ENCODE assay signal across 28 cellular contexts in the genomic region with DNA sequence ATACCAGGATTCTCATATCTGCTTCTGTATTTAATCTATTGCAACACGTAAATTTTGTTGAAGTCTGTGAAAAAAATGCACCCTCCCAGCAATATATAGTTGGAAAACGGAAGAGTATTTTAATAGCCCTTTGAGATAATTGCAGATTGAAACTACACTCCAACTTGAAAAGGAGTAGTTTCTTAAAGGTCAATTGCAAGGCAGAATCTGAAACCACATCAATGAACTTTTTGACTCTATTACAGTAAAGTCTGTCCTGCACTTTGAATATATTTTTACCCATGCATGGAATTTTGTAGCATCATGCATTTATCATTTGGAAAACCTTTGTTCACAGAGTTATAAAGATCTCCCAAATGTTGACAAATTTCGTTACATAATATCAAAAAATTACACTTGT.
"Had no signal": no experiment of that assay in that cellular context is flagged by ENCODE, and none has a peak within 500 bp of the region (broad histone marks: within the 10 kb centered on the region; RNA-seq: fewer than 3 reads in every experiment).

No MANE protein-coding gene starts in this region.

- DNase-seq: activated CD4-positive, alpha-beta memory T cell treated with anti-CD3 and anti-CD28 coated beads for 36 hours; activated CD4-positive, alpha-beta T cell treated with anti-CD3 and anti-CD28 coated beads for 36 hours; activated CD4-positive, alpha-beta T cell treated with anti-CD3 and anti-CD28 coated beads, Interleukin-2, amount 10 ng/mL, durations not matched to agents 24 days and 14 days; activated CD4-positive, CD25-positive, alpha-beta regulatory T cell; activated CD4-positive, CD25-positive, alpha-beta regulatory T cell treated with anti-CD3 and anti-CD28 coated beads, Interleukin-2, amount 50 U/mL, for 72 hours; activated CD8-positive, alpha-beta memory T cell treated with anti-CD3 and anti-CD28 coated beads, Interleukin-2, amount 10 ng/mL, durations not matched to agents 7 days and 5 days; activated CD8-positive, alpha-beta memory T cell treated with anti-CD3 and anti-CD28 coated beads, Interleukin-2, amount 50 U/mL, for 4 hours; activated CD8-positive, alpha-beta T cell treated with anti-CD3 and anti-CD28 coated beads, Interleukin-2, amount 10 ng/mL, durations not matched to agents 7 days and 5 days; activated gamma-delta T cell; activated naive CD4-positive, alpha-beta T cell; activated naive CD4-positive, alpha-beta T cell treated with anti-CD3 and anti-CD28 coated beads, Interleukin-2, amount 10 ng/mL, durations not matched to agents 7 days and 5 days; activated naive CD8-positive, alpha-beta T cell treated with anti-CD3 and anti-CD28 coated beads, Interleukin-2, amount 10 ng/mL, durations not matched to agents 7 days and 5 days; activated T-cell treated with anti-CD3 and anti-CD28 coated beads, Interleukin-2, amount 50 U/mL, for 24 hours; activated T-cell treated with anti-CD3 and anti-CD28 coated beads, Interleukin-2, amount 50 U/mL, for 72 hours; brain microvascular endothelial cell; dorsolateral prefrontal cortex; effector memory CD4-positive, alpha-beta T cell; endodermal cell; foreskin fibroblast; head of caudate nucleus; T-helper 1 cell; T-helper 17 cell; T1000 had no signal

- H3K4me1 Mint-ChIP-seq: activated CD4-positive, alpha-beta T cell treated with anti-CD3 and anti-CD28 coated beads for 36 hours; activated CD4-positive, alpha-beta T cell treated with anti-CD3 and anti-CD28 coated beads, Interleukin-2, amount 10 ng/mL, durations not matched to agents 24 days and 14 days; activated CD8-positive, alpha-beta memory T cell treated with anti-CD3 and anti-CD28 coated beads, Interleukin-2, amount 10 ng/mL, durations not matched to agents 7 days and 5 days; activated naive CD4-positive, alpha-beta T cell treated with anti-CD3 and anti-CD28 coated beads, Interleukin-2, amount 10 ng/mL, durations not matched to agents 7 days and 5 days; activated naive CD8-positive, alpha-beta T cell treated with anti-CD3 and anti-CD28 coated beads, Interleukin-2, amount 10 ng/mL, durations not matched to agents 7 days and 5 days; central memory CD8-positive, alpha-beta T cell; T-helper 17 cell had no signal

- ATAC-seq: activated CD4-positive, alpha-beta T cell treated with anti-CD3 and anti-CD28 coated beads for 36 hours; activated CD8-positive, alpha-beta memory T cell treated with anti-CD3 and anti-CD28 coated beads, Interleukin-2, amount 10 ng/mL, durations not matched to agents 7 days and 5 days; activated CD8-positive, alpha-beta T cell treated with anti-CD3 and anti-CD28 coated beads, Interleukin-2, amount 10 ng/mL, durations not matched to agents 7 days and 5 days; activated naive CD4-positive, alpha-beta T cell treated with anti-CD3 and anti-CD28 coated beads, Interleukin-2, amount 50 U/mL, for 72 hours; activated T-cell treated with anti-CD3 and anti-CD28 coated beads, Interleukin-2, amount 50 U/mL, for 72 hours; esophagus mucosa; T-helper 17 cell had no signal

- H3K27ac Mint-ChIP-seq: activated CD4-positive, alpha-beta memory T cell treated with anti-CD3 and anti-CD28 coated beads for 36 hours; activated CD4-positive, alpha-beta T cell treated with anti-CD3 and anti-CD28 coated beads for 36 hours; activated CD4-positive, alpha-beta T cell treated with anti-CD3 and anti-CD28 coated beads, Interleukin-2, amount 10 ng/mL, durations not matched to agents 24 days and 14 days; activated CD8-positive, alpha-beta memory T cell treated with anti-CD3 and anti-CD28 coated beads, Interleukin-2, amount 10 ng/mL, durations not matched to agents 7 days and 5 days; activated CD8-positive, alpha-beta T cell treated with anti-CD3 and anti-CD28 coated beads, Interleukin-2, amount 10 ng/mL, durations not matched to agents 7 days and 5 days; activated naive CD4-positive, alpha-beta T cell treated with anti-CD3 and anti-CD28 coated beads, Interleukin-2, amount 10 ng/mL, durations not matched to agents 7 days and 5 days; activated naive CD4-positive, alpha-beta T cell treated with anti-CD3 and anti-CD28 coated beads, Interleukin-2, amount 50 U/mL, for 72 hours; activated naive CD8-positive, alpha-beta T cell treated with anti-CD3 and anti-CD28 coated beads, Interleukin-2, amount 10 ng/mL, durations not matched to agents 7 days and 5 days; activated T-cell treated with anti-CD3 and anti-CD28 coated beads, Interleukin-2, amount 50 U/mL, for 24 hours; activated T-cell treated with anti-CD3 and anti-CD28 coated beads, Interleukin-2, amount 50 U/mL, for 72 hours; dendritic cell treated with granulocyte-macrophage colony-stimulating factor and Interleukin-4, amounts not matched to agents 40 ng/mL and 50 ng/mL, for 4 days; endodermal cell; T-helper 17 cell; T-helper 2 cell treated with Interferon-gamma antibody and Interleukin-4, amounts not matched to agents 5 μg/mL and 100 μg/mL, for 36 hours had no signal

- H3K4me3 Mint-ChIP-seq: activated CD4-positive, alpha-beta memory T cell treated with anti-CD3 and anti-CD28 coated beads for 36 hours; activated CD4-positive, alpha-beta T cell treated with anti-CD3 and anti-CD28 coated beads for 36 hours; activated CD4-positive, alpha-beta T cell treated with anti-CD3 and anti-CD28 coated beads, Interleukin-2, amount 10 ng/mL, durations not matched to agents 24 days and 14 days; activated CD8-positive, alpha-beta memory T cell treated with anti-CD3 and anti-CD28 coated beads, Interleukin-2, amount 10 ng/mL, durations not matched to agents 7 days and 5 days; activated CD8-positive, alpha-beta T cell treated with anti-CD3 and anti-CD28 coated beads, Interleukin-2, amount 10 ng/mL, durations not matched to agents 7 days and 5 days; activated naive CD4-positive, alpha-beta T cell treated with anti-CD3 and anti-CD28 coated beads, Interleukin-2, amount 10 ng/mL, durations not matched to agents 7 days and 5 days; activated naive CD8-positive, alpha-beta T cell treated with anti-CD3 and anti-CD28 coated beads, Interleukin-2, amount 10 ng/mL, durations not matched to agents 7 days and 5 days; activated T-cell treated with anti-CD3 and anti-CD28 coated beads, Interleukin-2, amount 50 U/mL, for 24 hours; activated T-cell treated with anti-CD3 and anti-CD28 coated beads, Interleukin-2, amount 50 U/mL, for 72 hours; central memory CD8-positive, alpha-beta T cell; dendritic cell treated with granulocyte-macrophage colony-stimulating factor and Interleukin-4, amounts not matched to agents 40 ng/mL and 50 ng/mL, for 4 days; endodermal cell; T-helper 17 cell; T-helper 2 cell treated with Interferon-gamma antibody and Interleukin-4, amounts not matched to agents 5 μg/mL and 100 μg/mL, for 36 hours had no signal

- H3K9me3 Mint-ChIP-seq: activated CD4-positive, alpha-beta memory T cell treated with anti-CD3 and anti-CD28 coated beads for 36 hours; activated CD4-positive, alpha-beta T cell treated with anti-CD3 and anti-CD28 coated beads, Interleukin-2, amount 10 ng/mL, durations not matched to agents 24 days and 14 days; activated naive CD4-positive, alpha-beta T cell treated with anti-CD3 and anti-CD28 coated beads, Interleukin-2, amount 10 ng/mL, durations not matched to agents 7 days and 5 days; activated naive CD4-positive, alpha-beta T cell treated with anti-CD3 and anti-CD28 coated beads, Interleukin-2, amount 50 U/mL, for 72 hours; activated naive CD8-positive, alpha-beta T cell treated with anti-CD3 and anti-CD28 coated beads, Interleukin-2, amount 10 ng/mL, durations not matched to agents 7 days and 5 days; activated T-cell treated with anti-CD3 and anti-CD28 coated beads, Interleukin-2, amount 50 U/mL, for 24 hours; activated T-cell treated with anti-CD3 and anti-CD28 coated beads, Interleukin-2, amount 50 U/mL, for 72 hours; dendritic cell treated with granulocyte-macrophage colony-stimulating factor and Interleukin-4, amounts not matched to agents 40 ng/mL and 50 ng/mL, for 4 days; endodermal cell; T-helper 2 cell treated with Interferon-gamma antibody and Interleukin-4, amounts not matched to agents 5 μg/mL and 100 μg/mL, for 36 hours had no signal

- H3K36me3 Mint-ChIP-seq: activated CD4-positive, alpha-beta memory T cell treated with anti-CD3 and anti-CD28 coated beads for 36 hours; activated CD8-positive, alpha-beta memory T cell treated with anti-CD3 and anti-CD28 coated beads, Interleukin-2, amount 10 ng/mL, durations not matched to agents 7 days and 5 days; activated naive CD4-positive, alpha-beta T cell treated with anti-CD3 and anti-CD28 coated beads, Interleukin-2, amount 10 ng/mL, durations not matched to agents 7 days and 5 days; activated naive CD4-positive, alpha-beta T cell treated with anti-CD3 and anti-CD28 coated beads, Interleukin-2, amount 50 U/mL, for 72 hours; activated naive CD8-positive, alpha-beta T cell treated with anti-CD3 and anti-CD28 coated beads, Interleukin-2, amount 10 ng/mL, durations not matched to agents 7 days and 5 days had no signal

- H3K27me3 Mint-ChIP-seq: activated naive CD4-positive, alpha-beta T cell treated with anti-CD3 and anti-CD28 coated beads, Interleukin-2, amount 10 ng/mL, durations not matched to agents 7 days and 5 days had no signal
